In the genomic region with DNA sequence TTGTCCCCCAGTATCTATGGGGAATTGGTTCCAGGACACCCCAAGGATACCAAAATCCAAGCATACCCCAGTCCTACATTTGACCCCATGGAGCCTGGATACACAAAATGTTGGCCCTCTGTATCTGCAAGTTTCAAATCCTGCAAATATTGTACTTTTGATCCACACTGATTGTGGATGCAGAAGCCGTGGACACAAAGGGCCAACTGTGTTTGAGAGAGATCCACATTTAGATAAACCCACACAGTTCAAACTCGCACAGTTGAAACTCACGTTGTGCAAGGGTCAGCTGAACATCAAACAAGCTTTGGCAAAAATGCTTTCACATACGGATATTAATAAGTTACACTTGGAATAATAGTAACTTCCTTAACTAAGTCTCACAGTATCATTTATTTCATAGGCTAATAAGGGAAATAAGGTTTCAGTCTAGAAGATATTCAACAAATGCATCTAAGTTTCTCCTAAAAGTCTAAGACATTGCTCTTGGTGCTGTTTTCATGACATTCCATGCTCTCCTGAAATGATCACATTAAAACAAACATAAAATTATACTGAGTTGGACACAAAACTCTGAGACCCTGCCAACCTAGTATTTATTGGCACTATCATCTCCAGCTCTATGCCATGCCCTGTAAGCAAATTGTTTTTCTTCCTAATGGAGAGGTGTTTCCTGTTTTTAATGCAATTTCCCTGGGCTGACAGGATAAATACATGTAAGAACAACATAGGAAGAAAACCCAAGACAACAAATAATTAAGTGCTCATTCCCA, we compare ENCODE assay signal across 1 cellular context.
TF ChIP-seq lines count a peak whose summit lies in the region.

No MANE protein-coding gene starts in this region.

TF ChIP-seq in HepG2, 621 proteins besides CTCF, POLR2A, EP300 and RAD21 (continued from another document and continues in another):
- TF ChIP-seq, protein P1, sequence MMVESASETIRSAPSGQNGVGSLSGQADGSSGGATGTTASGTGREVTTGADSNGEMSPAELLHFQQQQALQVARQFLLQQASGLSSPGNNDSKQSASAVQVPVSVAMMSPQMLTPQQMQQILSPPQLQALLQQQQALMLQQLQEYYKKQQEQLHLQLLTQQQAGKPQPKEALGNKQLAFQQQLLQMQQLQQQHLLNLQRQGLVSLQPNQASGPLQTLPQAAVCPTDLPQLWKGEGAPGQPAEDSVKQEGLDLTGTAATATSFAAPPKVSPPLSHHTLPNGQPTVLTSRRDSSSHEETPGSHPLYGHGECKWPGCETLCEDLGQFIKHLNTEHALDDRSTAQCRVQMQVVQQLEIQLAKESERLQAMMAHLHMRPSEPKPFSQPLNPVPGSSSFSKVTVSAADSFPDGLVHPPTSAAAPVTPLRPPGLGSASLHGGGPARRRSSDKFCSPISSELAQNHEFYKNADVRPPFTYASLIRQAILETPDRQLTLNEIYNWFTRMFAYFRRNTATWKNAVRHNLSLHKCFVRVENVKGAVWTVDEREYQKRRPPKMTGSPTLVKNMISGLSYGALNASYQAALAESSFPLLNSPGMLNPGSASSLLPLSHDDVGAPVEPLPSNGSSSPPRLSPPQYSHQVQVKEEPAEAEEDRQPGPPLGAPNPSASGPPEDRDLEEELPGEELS (CRISPR knock-in tag; IDR thresholded peaks at IDR 0.05), result peak; percentile 95
- peak; percentile 44; the same call in 1 of the 2 replicates for TF ChIP-seq ERF (CRISPR knock-in tag; IDR thresholded peaks at IDR 0.05)
- peak; percentile 42 to 71; a peak in 1 of 4 replicates for TF ChIP-seq NR2F1 (CRISPR knock-in tag; IDR thresholded peaks at IDR 0.05)
- no peak for TF ChIP-seq ZNF253 (CRISPR knock-in tag; IDR thresholded peaks at IDR 0.05; ENCODE audit: borderline replicate concordance)
- TF ChIP-seq ETV5 (CRISPR knock-in tag; IDR thresholded peaks at IDR 0.05; ENCODE audit: borderline replicate concordance), result peak; percentile 66; the same call in 1 of the 2 replicates
- TF ChIP-seq HDAC2 (CRISPR knock-in tag; IDR thresholded peaks at IDR 0.05), result peak; percentile 96
- TF ChIP-seq, protein P2, sequence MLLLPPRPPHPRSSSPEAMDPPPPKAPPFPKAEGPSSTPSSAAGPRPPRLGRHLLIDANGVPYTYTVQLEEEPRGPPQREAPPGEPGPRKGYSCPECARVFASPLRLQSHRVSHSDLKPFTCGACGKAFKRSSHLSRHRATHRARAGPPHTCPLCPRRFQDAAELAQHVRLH (CRISPR knock-in tag; IDR thresholded peaks at IDR 0.05; ENCODE audit: borderline replicate concordance, low read depth), result peak; percentile 38; the same call in 1 of the 2 replicates
- TF ChIP-seq GFI1 (CRISPR knock-in tag; IDR thresholded peaks at IDR 0.05; ENCODE audit: borderline replicate concordance), result peak; percentile 97
- no peak for TF ChIP-seq SPEN (CRISPR knock-in tag; IDR thresholded peaks at IDR 0.05; ENCODE audit: low read depth)
- peak in 1 of 2 experiments; percentile 79; a peak in 1 of 4 replicates for TF ChIP-seq KLF16 (CRISPR knock-in tag; IDR thresholded peaks at IDR 0.05)
- TF ChIP-seq NFKBIZ (CRISPR knock-in tag; IDR thresholded peaks at IDR 0.05), result peak; percentile 77; the same call in 1 of the 2 replicates
- peak; percentile 50; the same call in 1 of the 2 replicates for TF ChIP-seq ZNF292 (CRISPR knock-in tag; IDR thresholded peaks at IDR 0.05; ENCODE audit: borderline replicate concordance, low read depth)
- 0 out of 2 replicates have a peak, but pooled peaks have one; percentile 51 for TF ChIP-seq KLF12 (CRISPR knock-in tag; IDR thresholded peaks at IDR 0.05; ENCODE audit: borderline replicate concordance)
- peak; percentile 93 for TF ChIP-seq CEBPG (CRISPR knock-in tag; IDR thresholded peaks at IDR 0.05)
- no peak for TF ChIP-seq ZNF431 (CRISPR knock-in tag; IDR thresholded peaks at IDR 0.05; ENCODE audit: borderline replicate concordance, low read depth)
- TF ChIP-seq, protein P3, sequence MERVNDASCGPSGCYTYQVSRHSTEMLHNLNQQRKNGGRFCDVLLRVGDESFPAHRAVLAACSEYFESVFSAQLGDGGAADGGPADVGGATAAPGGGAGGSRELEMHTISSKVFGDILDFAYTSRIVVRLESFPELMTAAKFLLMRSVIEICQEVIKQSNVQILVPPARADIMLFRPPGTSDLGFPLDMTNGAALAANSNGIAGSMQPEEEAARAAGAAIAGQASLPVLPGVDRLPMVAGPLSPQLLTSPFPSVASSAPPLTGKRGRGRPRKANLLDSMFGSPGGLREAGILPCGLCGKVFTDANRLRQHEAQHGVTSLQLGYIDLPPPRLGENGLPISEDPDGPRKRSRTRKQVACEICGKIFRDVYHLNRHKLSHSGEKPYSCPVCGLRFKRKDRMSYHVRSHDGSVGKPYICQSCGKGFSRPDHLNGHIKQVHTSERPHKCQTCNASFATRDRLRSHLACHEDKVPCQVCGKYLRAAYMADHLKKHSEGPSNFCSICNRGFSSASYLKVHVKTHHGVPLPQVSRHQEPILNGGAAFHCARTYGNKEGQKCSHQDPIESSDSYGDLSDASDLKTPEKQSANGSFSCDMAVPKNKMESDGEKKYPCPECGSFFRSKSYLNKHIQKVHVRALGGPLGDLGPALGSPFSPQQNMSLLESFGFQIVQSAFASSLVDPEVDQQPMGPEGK (CRISPR knock-in tag; IDR thresholded peaks at IDR 0.05), result peak; percentile 79
- TF ChIP-seq ZNF782 (CRISPR knock-in tag; IDR thresholded peaks at IDR 0.05; ENCODE audit: borderline replicate concordance), result no peak
- 0 out of 2 replicates have a peak, but pooled peaks have one; percentile 30 for TF ChIP-seq SP5 (CRISPR knock-in tag; IDR thresholded peaks at IDR 0.05; ENCODE audit: borderline replicate concordance, low read depth)
- no peak for TF ChIP-seq ZNF136 (CRISPR knock-in tag; IDR thresholded peaks at IDR 0.05; ENCODE audit: low read depth)
- TF ChIP-seq NR3C1 (CRISPR knock-in tag; IDR thresholded peaks at IDR 0.05), result no peak
- TF ChIP-seq HNF4A (CRISPR knock-in tag; IDR thresholded peaks at IDR 0.05), result peak; percentile 91
- TF ChIP-seq JUN (CRISPR knock-in tag; IDR thresholded peaks at IDR 0.05), result peak; percentile 63
- TF ChIP-seq PITX1 (CRISPR knock-in tag; IDR thresholded peaks at IDR 0.05), result peak; percentile 97
- no peak for TF ChIP-seq HOXA7 (CRISPR knock-in tag; IDR thresholded peaks at IDR 0.05)
- peak; percentile 77 for TF ChIP-seq SMAD3 (CRISPR knock-in tag; IDR thresholded peaks at IDR 0.05)
- peak; percentile 29; the same call in 1 of the 2 replicates for TF ChIP-seq SMC3 (IDR thresholded peaks at IDR 0.05; ENCODE audit: low read length)
- TF ChIP-seq, protein P4, sequence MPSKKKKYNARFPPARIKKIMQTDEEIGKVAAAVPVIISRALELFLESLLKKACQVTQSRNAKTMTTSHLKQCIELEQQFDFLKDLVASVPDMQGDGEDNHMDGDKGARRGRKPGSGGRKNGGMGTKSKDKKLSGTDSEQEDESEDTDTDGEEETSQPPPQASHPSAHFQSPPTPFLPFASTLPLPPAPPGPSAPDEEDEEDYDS (CRISPR knock-in tag; IDR thresholded peaks at IDR 0.05), result 0 out of 2 replicates have a peak, but pooled peaks have one; percentile 37
- TF ChIP-seq HOXA5 (CRISPR knock-in tag; IDR thresholded peaks at IDR 0.05), result 0 out of 2 replicates have a peak, but pooled peaks have one; percentile 45
- TF ChIP-seq CBX5 (CRISPR knock-in tag; IDR thresholded peaks at IDR 0.05; ENCODE audit: borderline replicate concordance), result peak; percentile 31; the same call in 1 of the 2 replicates
- TF ChIP-seq ZZZ3 (CRISPR knock-in tag; IDR thresholded peaks at IDR 0.05; ENCODE audit: borderline replicate concordance), result no peak
- TF ChIP-seq, protein P5, sequence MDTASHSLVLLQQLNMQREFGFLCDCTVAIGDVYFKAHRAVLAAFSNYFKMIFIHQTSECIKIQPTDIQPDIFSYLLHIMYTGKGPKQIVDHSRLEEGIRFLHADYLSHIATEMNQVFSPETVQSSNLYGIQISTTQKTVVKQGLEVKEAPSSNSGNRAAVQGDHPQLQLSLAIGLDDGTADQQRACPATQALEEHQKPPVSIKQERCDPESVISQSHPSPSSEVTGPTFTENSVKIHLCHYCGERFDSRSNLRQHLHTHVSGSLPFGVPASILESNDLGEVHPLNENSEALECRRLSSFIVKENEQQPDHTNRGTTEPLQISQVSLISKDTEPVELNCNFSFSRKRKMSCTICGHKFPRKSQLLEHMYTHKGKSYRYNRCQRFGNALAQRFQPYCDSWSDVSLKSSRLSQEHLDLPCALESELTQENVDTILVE (CRISPR knock-in tag; IDR thresholded peaks at IDR 0.05), result peak; percentile 77; the same call in 1 of the 2 replicates
- TF ChIP-seq, protein P6, sequence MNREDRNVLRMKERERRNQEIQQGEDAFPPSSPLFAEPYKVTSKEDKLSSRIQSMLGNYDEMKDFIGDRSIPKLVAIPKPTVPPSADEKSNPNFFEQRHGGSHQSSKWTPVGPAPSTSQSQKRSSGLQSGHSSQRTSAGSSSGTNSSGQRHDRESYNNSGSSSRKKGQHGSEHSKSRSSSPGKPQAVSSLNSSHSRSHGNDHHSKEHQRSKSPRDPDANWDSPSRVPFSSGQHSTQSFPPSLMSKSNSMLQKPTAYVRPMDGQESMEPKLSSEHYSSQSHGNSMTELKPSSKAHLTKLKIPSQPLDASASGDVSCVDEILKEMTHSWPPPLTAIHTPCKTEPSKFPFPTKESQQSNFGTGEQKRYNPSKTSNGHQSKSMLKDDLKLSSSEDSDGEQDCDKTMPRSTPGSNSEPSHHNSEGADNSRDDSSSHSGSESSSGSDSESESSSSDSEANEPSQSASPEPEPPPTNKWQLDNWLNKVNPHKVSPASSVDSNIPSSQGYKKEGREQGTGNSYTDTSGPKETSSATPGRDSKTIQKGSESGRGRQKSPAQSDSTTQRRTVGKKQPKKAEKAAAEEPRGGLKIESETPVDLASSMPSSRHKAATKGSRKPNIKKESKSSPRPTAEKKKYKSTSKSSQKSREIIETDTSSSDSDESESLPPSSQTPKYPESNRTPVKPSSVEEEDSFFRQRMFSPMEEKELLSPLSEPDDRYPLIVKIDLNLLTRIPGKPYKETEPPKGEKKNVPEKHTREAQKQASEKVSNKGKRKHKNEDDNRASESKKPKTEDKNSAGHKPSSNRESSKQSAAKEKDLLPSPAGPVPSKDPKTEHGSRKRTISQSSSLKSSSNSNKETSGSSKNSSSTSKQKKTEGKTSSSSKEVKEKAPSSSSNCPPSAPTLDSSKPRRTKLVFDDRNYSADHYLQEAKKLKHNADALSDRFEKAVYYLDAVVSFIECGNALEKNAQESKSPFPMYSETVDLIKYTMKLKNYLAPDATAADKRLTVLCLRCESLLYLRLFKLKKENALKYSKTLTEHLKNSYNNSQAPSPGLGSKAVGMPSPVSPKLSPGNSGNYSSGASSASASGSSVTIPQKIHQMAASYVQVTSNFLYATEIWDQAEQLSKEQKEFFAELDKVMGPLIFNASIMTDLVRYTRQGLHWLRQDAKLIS (CRISPR knock-in tag; IDR thresholded peaks at IDR 0.05), result no peak
- peak; percentile 75 for TF ChIP-seq ASH2L (IDR thresholded peaks at IDR 0.05; ENCODE audit: insufficient read length, low read depth, low read length)
- TF ChIP-seq MIXL1 (CRISPR knock-in tag; IDR thresholded peaks at IDR 0.05), result peak; percentile 90
- peak; percentile 49; the same call in 1 of the 3 replicates for TF ChIP-seq MXI1 (IDR thresholded peaks at IDR 0.05; ENCODE audit: borderline replicate concordance, low read depth, low read length)
- TF ChIP-seq, protein P7, sequence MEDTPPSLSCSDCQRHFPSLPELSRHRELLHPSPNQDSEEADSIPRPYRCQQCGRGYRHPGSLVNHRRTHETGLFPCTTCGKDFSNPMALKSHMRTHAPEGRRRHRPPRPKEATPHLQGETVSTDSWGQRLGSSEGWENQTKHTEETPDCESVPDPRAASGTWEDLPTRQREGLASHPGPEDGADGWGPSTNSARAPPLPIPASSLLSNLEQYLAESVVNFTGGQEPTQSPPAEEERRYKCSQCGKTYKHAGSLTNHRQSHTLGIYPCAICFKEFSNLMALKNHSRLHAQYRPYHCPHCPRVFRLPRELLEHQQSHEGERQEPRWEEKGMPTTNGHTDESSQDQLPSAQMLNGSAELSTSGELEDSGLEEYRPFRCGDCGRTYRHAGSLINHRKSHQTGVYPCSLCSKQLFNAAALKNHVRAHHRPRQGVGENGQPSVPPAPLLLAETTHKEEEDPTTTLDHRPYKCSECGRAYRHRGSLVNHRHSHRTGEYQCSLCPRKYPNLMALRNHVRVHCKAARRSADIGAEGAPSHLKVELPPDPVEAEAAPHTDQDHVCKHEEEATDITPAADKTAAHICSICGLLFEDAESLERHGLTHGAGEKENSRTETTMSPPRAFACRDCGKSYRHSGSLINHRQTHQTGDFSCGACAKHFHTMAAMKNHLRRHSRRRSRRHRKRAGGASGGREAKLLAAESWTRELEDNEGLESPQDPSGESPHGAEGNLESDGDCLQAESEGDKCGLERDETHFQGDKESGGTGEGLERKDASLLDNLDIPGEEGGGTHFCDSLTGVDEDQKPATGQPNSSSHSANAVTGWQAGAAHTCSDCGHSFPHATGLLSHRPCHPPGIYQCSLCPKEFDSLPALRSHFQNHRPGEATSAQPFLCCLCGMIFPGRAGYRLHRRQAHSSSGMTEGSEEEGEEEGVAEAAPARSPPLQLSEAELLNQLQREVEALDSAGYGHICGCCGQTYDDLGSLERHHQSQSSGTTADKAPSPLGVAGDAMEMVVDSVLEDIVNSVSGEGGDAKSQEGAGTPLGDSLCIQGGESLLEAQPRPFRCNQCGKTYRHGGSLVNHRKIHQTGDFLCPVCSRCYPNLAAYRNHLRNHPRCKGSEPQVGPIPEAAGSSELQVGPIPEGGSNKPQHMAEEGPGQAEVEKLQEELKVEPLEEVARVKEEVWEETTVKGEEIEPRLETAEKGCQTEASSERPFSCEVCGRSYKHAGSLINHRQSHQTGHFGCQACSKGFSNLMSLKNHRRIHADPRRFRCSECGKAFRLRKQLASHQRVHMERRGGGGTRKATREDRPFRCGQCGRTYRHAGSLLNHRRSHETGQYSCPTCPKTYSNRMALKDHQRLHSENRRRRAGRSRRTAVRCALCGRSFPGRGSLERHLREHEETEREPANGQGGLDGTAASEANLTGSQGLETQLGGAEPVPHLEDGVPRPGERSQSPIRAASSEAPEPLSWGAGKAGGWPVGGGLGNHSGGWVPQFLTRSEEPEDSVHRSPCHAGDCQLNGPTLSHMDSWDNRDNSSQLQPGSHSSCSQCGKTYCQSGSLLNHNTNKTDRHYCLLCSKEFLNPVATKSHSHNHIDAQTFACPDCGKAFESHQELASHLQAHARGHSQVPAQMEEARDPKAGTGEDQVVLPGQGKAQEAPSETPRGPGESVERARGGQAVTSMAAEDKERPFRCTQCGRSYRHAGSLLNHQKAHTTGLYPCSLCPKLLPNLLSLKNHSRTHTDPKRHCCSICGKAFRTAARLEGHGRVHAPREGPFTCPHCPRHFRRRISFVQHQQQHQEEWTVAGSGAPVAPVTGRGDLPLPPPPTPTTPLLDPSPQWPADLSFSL (CRISPR knock-in tag; IDR thresholded peaks at IDR 0.05), result peak; percentile 92
- peak; percentile 85 for TF ChIP-seq ZNF331 (CRISPR knock-in tag; IDR thresholded peaks at IDR 0.05)
- TF ChIP-seq TCF7 (IDR thresholded peaks at IDR 0.05; ENCODE audit: low read depth), result peak; percentile 96
- TF ChIP-seq TBX2 (CRISPR knock-in tag; IDR thresholded peaks at IDR 0.05; ENCODE audit: borderline replicate concordance), result peak; percentile 88
- peak; percentile 68 for TF ChIP-seq THAP11 (CRISPR knock-in tag; IDR thresholded peaks at IDR 0.05)
- TF ChIP-seq ARNTL (CRISPR knock-in tag; IDR thresholded peaks at IDR 0.05), result peak; percentile 84
- peak; percentile 81; the same call in 1 of the 2 replicates for TF ChIP-seq ZKSCAN8 (CRISPR knock-in tag; IDR thresholded peaks at IDR 0.05; ENCODE audit: borderline replicate concordance)
- peak; percentile 85; the same call in 1 of the 2 replicates for TF ChIP-seq RXRA (CRISPR knock-in tag; IDR thresholded peaks at IDR 0.05)
- peak; percentile 27; the same call in 1 of the 2 replicates for TF ChIP-seq DMAP1 (CRISPR knock-in tag; IDR thresholded peaks at IDR 0.05)
- 0 out of 2 replicates have a peak, but pooled peaks have one; percentile 57 for TF ChIP-seq ZSCAN29 (CRISPR knock-in tag; conservative IDR thresholded peaks at IDR 0.05)
- 0 out of 2 replicates have a peak, but pooled peaks have one; percentile 48 for TF ChIP-seq ZNF766 (CRISPR knock-in tag; IDR thresholded peaks at IDR 0.05; ENCODE audit: borderline replicate concordance)
- no peak for TF ChIP-seq SRSF4 (IDR thresholded peaks at IDR 0.05; ENCODE audit: low read depth, low read length, poor library complexity, severe bottlenecking)
